8 cellular contexts compared by ENCODE assay signal in the genomic region with DNA sequence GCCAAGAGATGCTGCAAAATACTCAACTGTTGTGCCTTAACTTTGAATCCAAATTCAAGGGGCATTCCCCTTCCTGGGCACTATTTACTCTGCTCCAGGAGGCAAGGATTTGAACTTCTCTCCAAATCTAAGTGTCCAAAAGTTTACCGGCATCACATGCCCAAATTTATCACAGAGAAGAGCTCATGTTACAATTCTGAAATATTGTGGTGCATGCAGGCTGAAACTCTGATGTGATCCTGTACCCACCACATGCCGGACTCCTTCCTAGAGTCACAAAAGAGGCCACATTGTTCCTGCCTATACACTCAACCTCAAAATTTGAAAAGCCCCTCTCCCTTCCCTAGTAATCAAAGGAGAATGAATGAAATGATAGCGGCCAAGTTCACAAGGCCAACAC. TPM values are rescaled to one million over a fixed set of nuclear protein-coding genes. Genes with fewer than 3 reads are reported as not detected.
DNase-seq lines count a peak whose midpoint lies in the region; ATAC-seq and TF ChIP-seq lines count a peak whose summit lies in the region.

No MANE protein-coding gene starts in this region.

- H3K36me3 Mint-ChIP-seq in H9 (ENCODE audit: insufficient read depth in 1 of 3, low read depth in 3 of 3): peaks cover 0 to 2% (median 0%) of the 10 kb centered on the region in 3 experiments; a peak in 2 of 7 replicates

- TF ChIP-seq CTCF in H9 (conservative IDR thresholded peaks at IDR 0.05) (no peak), WI38 (IDR thresholded peaks at IDR 0.05; ENCODE audit: low read depth, low read length) (no peak), gastroesophageal sphincter (IDR thresholded peaks at IDR 0.05) (no peak)

- ATAC-seq in gastroesophageal sphincter (no peak), HG03139 (IDR thresholded peaks at IDR 0.05; ENCODE audit: unreplicated experiment) (no peak), HG02588 (IDR thresholded peaks at IDR 0.05; ENCODE audit: unreplicated experiment) (no peak), HG02970 (IDR thresholded peaks at IDR 0.05; ENCODE audit: low FRiP score, unreplicated experiment) (no peak)

- no peaks in the 10 kb centered on the region for H3K36me3 ChIP-seq in gastroesophageal sphincter

- no peak overlapping the region for H4K91ac ChIP-seq in H9 (ENCODE audit: insufficient read length, low read depth, low read length)

- H2AK5ac ChIP-seq in H9 (ENCODE audit: insufficient read length, low read length): no peak overlapping the region

- peak overlapping the region; percentile 70 for H3K4me2 ChIP-seq in H9 (ENCODE audit: insufficient read depth, insufficient read length, low read length)

- no peak overlapping the region for H2AFZ ChIP-seq in H9 (ENCODE audit: low read length)

- H3K27me3 Mint-ChIP-seq in H9 (ENCODE audit: low read depth): peaks cover 17% of the 10 kb centered on the region

- no peak for TF ChIP-seq EP300 in gastroesophageal sphincter (IDR thresholded peaks at IDR 0.05)

- H2BK15ac ChIP-seq in H9 (ENCODE audit: low read depth, low read length): no peak overlapping the region

- no peak overlapping the region for H2BK12ac ChIP-seq in H9 (ENCODE audit: insufficient read length, low read depth, low read length)

- peaks cover 7% of the 10 kb centered on the region for H3K23me2 ChIP-seq in H9 (ENCODE audit: insufficient read length, low read depth, low read length, poor library complexity, severe bottlenecking)

- no peak overlapping the region for H3K4ac ChIP-seq in H9 (ENCODE audit: low read depth, low read length)

- H3T11ph ChIP-seq in H9 (ENCODE audit: low read length): no peak overlapping the region

- no peak overlapping the region for H3K27ac Mint-ChIP-seq in H9

- H3K4me1 Mint-ChIP-seq in H9: peaks cover 15 to 17% of the 10 kb centered on the region in 2 experiments

- H3K27ac ChIP-seq in H9 (ENCODE audit: insufficient read length, low read depth, low read length) (no peak overlapping the region), gastroesophageal sphincter (peak overlapping the region; percentile 31 to 93 (median 88)), skin epidermis (peak overlapping the region in 12 of 21 experiments; percentile 37 to 99 (median 92))

- H3K4me3 ChIP-seq in WI38 (ENCODE audit: low read depth, low read length) (peak overlapping the region; percentile 98), gastroesophageal sphincter (peak overlapping the region; percentile 78 to 92), skin epidermis (peak overlapping the region; percentile 73 to 92 (median 83))

- peak overlapping the region; percentile 93 to 98 for H3K4me3 Mint-ChIP-seq in H9

- no peak overlapping the region for H3K23ac ChIP-seq in H9 (ENCODE audit: insufficient read length, low read depth, low read length)

- no peak overlapping the region for H3K14ac ChIP-seq in H9 (ENCODE audit: insufficient read depth, low read length)

- no peak overlapping the region for H4K8ac ChIP-seq in H9 (replicated peaks; ENCODE audit: insufficient read length, low read depth, low read length)

- H3K4me1 ChIP-seq in H9 (ENCODE audit: insufficient read depth, low read length): peaks cover 2% of the 10 kb centered on the region; the same call in 1 of the 2 replicates
- H3K4me1 ChIP-seq in gastroesophageal sphincter: peaks cover 0 to 40% (median 10%) of the 10 kb centered on the region in 3 donors

- no peak overlapping the region for H2BK120ac ChIP-seq in H9 (ENCODE audit: low read depth, low read length, poor library complexity, severe bottlenecking)

- H3K27me3 ChIP-seq in H9 (ENCODE audit: insufficient read depth, low read length) (no peaks in the 10 kb centered on the region), gastroesophageal sphincter (no peaks in the 10 kb centered on the region)

- no peaks in the 10 kb centered on the region for H3K79me1 ChIP-seq in H9 (ENCODE audit: insufficient read depth, low read depth, low read length, poor library complexity, severe bottlenecking)

- no peak for DNase-seq in H9
- DNase-seq in activated CD4-positive, alpha-beta T cell treated with anti-CD3 and anti-CD28 coated beads for 1 hour: no peak

- H4K5ac ChIP-seq in H9 (ENCODE audit: insufficient read length, low read depth, low read length): no peak overlapping the region

- no peak overlapping the region for H3K56ac ChIP-seq in H9 (ENCODE audit: insufficient read length, low read depth, low read length)

- no peak overlapping the region for H3K9ac ChIP-seq in H9 (ENCODE audit: extremely low read depth, insufficient read length, low read length)

- H3K9me3 ChIP-seq in H9 (ENCODE audit: control insufficient read depth, low read depth, low read length) (no peaks in the 10 kb centered on the region), gastroesophageal sphincter (peaks cover 0 to 2% (median 0%) of the 10 kb centered on the region in 3 donors)

- H2BK20ac ChIP-seq in H9 (ENCODE audit: low read depth, low read length, poor library complexity, severe bottlenecking): no peak overlapping the region

- WGBS in H9 (ENCODE audit: extremely low coverage, insufficient read length, low lambda C conversion rate): no CpG with 5 or more reads among the region's 3 CpGs
- 18 to 27% methylated on average over 2 to 3 of the region's 3 CpGs for WGBS in gastroesophageal sphincter (ENCODE audit: low coverage in 1 of 2), 2 donors

- no peak overlapping the region for H3K18ac ChIP-seq in H9 (ENCODE audit: insufficient read length, low read depth, low read length)

- no peaks in the 10 kb centered on the region for H3K79me2 ChIP-seq in H9 (ENCODE audit: insufficient read depth, low read length)

- no peak for TF ChIP-seq POLR2A in gastroesophageal sphincter (IDR thresholded peaks at IDR 0.05)

- no peaks in the 10 kb centered on the region; a peak in 1 of 5 replicates for H3K9me3 Mint-ChIP-seq in H9

- no peak overlapping the region for H2BK5ac ChIP-seq in H9 (ENCODE audit: insufficient read length, low read length)

- H4K20me1 ChIP-seq in H9 (ENCODE audit: control insufficient read depth, insufficient read depth, insufficient read length): no peaks in the 10 kb centered on the region

RNA-seq across cellular contexts. Expression of a gene that starts 1.3 kb away (rescaled TPM):
- total RNA-seq in H9 (2021) (9.8 and 9.9 TPM in 2 replicates), gastroesophageal sphincter (10 to 100 TPM; 13.5 to 17.0 (median 16.1) TPM)

RNA-seq across cellular contexts. Expression of a gene that starts 59.1 kb away (rescaled TPM):
- total RNA-seq in H9 (2021): 0.50 and 0.70 TPM in 2 replicates
- total RNA-seq in gastroesophageal sphincter: under 1 TPM; 0.13 to 0.93 (median 0.86) TPM
